39 cellular contexts compared by ENCODE assay signal in genomic region chr1:53264048-53264447, GRCh38.
"Had no signal": no experiment of that assay in that cellular context is flagged by ENCODE, and none has a peak within 500 bp of the region (broad histone marks: within the 10 kb centered on the region; RNA-seq: fewer than 3 reads in every experiment).

No MANE protein-coding gene starts in this region.

- H3K4me3 ChIP-seq: adrenal gland, ascending aorta, body of pancreas, breast epithelium, cardiac muscle cell had no signal

- H3K9me3 ChIP-seq: adrenal gland, ascending aorta, body of pancreas, breast epithelium had no signal

- H3K27me3 Mint-ChIP-seq: activated naive CD4-positive, alpha-beta T cell treated with anti-CD3 and anti-CD28 coated beads, Interleukin-2, amount 10 ng/mL, durations not matched to agents 7 days and 5 days; activated naive CD4-positive, alpha-beta T cell treated with anti-CD3 and anti-CD28 coated beads, Interleukin-2, amount 50 U/mL, for 24 hours; activated naive CD8-positive, alpha-beta T cell; activated naive CD8-positive, alpha-beta T cell treated with anti-CD3 and anti-CD28 coated beads for 36 hours; activated naive CD8-positive, alpha-beta T cell treated with anti-CD3 and anti-CD28 coated beads, Interleukin-2, amount 10 ng/mL, durations not matched to agents 7 days and 5 days; activated naive CD8-positive, alpha-beta T cell treated with anti-CD3 and anti-CD28 coated beads, Interleukin-2, amount 50 U/mL, for 24 hours; activated T-cell treated with anti-CD3 and anti-CD28 coated beads, Interleukin-2, amount 50 U/mL, for 24 hours; activated T-helper 17 cell treated with anti-CD3 and anti-CD28 coated beads, Interleukin-2, amount 50 U/mL, for 72 hours; brain; central memory CD8-positive, alpha-beta T cell had no signal

- H3K27ac Mint-ChIP-seq: activated naive CD4-positive, alpha-beta T cell treated with anti-CD3 and anti-CD28 coated beads for 36 hours; activated naive CD4-positive, alpha-beta T cell treated with anti-CD3 and anti-CD28 coated beads, Interleukin-2, amount 10 ng/mL, durations not matched to agents 7 days and 5 days; activated naive CD4-positive, alpha-beta T cell treated with anti-CD3 and anti-CD28 coated beads, Interleukin-2, amount 50 U/mL, for 24 hours; activated naive CD8-positive, alpha-beta T cell; activated naive CD8-positive, alpha-beta T cell treated with anti-CD3 and anti-CD28 coated beads for 36 hours; activated naive CD8-positive, alpha-beta T cell treated with anti-CD3 and anti-CD28 coated beads, Interleukin-2, amount 10 ng/mL, durations not matched to agents 7 days and 5 days; activated naive CD8-positive, alpha-beta T cell treated with anti-CD3 and anti-CD28 coated beads, Interleukin-2, amount 50 U/mL, for 24 hours; activated T-cell treated with anti-CD3 and anti-CD28 coated beads, Interleukin-2, amount 50 U/mL, for 24 hours; activated T-cell treated with anti-CD3 and anti-CD28 coated beads, Interleukin-2, amount 50 U/mL, for 72 hours; activated T-helper 1 cell treated with anti-CD3 and anti-CD28 coated beads, Interleukin-12 subunit alpha, Interleukin-12 subunit beta, Interleukin-2, Interleukin-4 antibody, amounts not matched to agents 30 ng/mL and 10 ng/mL and 1 ng/mL, durations not matched to agents 14 hours and 24 hours and 36 hours; activated T-helper 17 cell treated with anti-CD3 and anti-CD28 coated beads, Interleukin-2, amount 50 U/mL, for 72 hours; activated T-helper 2 cell treated with anti-CD3 and anti-CD28 coated beads, Interferon-gamma antibody, Interleukin-2, Interleukin-4, amounts not matched to agents 10 μg/mL and 5 μg/mL and 100 μg/mL, durations not matched to agents 14 hours and 24 hours and 36 hours; brain had no signal

- H3K4me3 Mint-ChIP-seq: activated naive CD4-positive, alpha-beta T cell treated with anti-CD3 and anti-CD28 coated beads for 36 hours; activated naive CD4-positive, alpha-beta T cell treated with anti-CD3 and anti-CD28 coated beads, Interleukin-2, amount 10 ng/mL, durations not matched to agents 7 days and 5 days; activated naive CD4-positive, alpha-beta T cell treated with anti-CD3 and anti-CD28 coated beads, Interleukin-2, amount 50 U/mL, for 24 hours; activated naive CD8-positive, alpha-beta T cell; activated naive CD8-positive, alpha-beta T cell treated with anti-CD3 and anti-CD28 coated beads for 36 hours; activated naive CD8-positive, alpha-beta T cell treated with anti-CD3 and anti-CD28 coated beads, Interleukin-2, amount 10 ng/mL, durations not matched to agents 7 days and 5 days; activated naive CD8-positive, alpha-beta T cell treated with anti-CD3 and anti-CD28 coated beads, Interleukin-2, amount 50 U/mL, for 24 hours; activated T-cell treated with anti-CD3 and anti-CD28 coated beads, Interleukin-2, amount 50 U/mL, for 24 hours; activated T-cell treated with anti-CD3 and anti-CD28 coated beads, Interleukin-2, amount 50 U/mL, for 4 hours; activated T-cell treated with anti-CD3 and anti-CD28 coated beads, Interleukin-2, amount 50 U/mL, for 72 hours; activated T-helper 1 cell treated with anti-CD3 and anti-CD28 coated beads, Interleukin-12 subunit alpha, Interleukin-12 subunit beta, Interleukin-2, Interleukin-4 antibody, amounts not matched to agents 30 ng/mL and 10 ng/mL and 1 ng/mL, durations not matched to agents 14 hours and 24 hours and 36 hours; activated T-helper 17 cell treated with anti-CD3 and anti-CD28 coated beads, Interleukin-2, amount 50 U/mL, for 72 hours; brain; central memory CD8-positive, alpha-beta T cell had no signal

- H3K4me1 ChIP-seq: adrenal gland, ascending aorta, body of pancreas, breast epithelium had no signal

- ATAC-seq: activated naive CD4-positive, alpha-beta T cell treated with anti-CD3 and anti-CD28 coated beads, Interleukin-2, amount 50 U/mL, for 72 hours; activated naive CD8-positive, alpha-beta T cell treated with anti-CD3 and anti-CD28 coated beads, Interleukin-2, amount 50 U/mL, for 24 hours; activated T-cell treated with anti-CD3 and anti-CD28 coated beads, Interleukin-2, amount 50 U/mL, for 4 hours; activated T-cell treated with anti-CD3 and anti-CD28 coated beads, Interleukin-2, amount 50 U/mL, for 72 hours; activated T-helper 17 cell treated with anti-CD3 and anti-CD28 coated beads, Interleukin-2, amount 50 U/mL, for 72 hours; body of pancreas had no signal

- FAIRE-seq: astrocyte, bronchial epithelial cell had no signal

- H3K36me3 ChIP-seq: adrenal gland, breast epithelium, cardiac muscle cell had no signal

- H3K27ac ChIP-seq: adrenal gland, ascending aorta, body of pancreas, brain microvascular endothelial cell, breast epithelium, cardiac muscle cell had no signal

- DNase-seq: activated effector memory CD4-positive, alpha-beta T cell treated with anti-CD3 and anti-CD28 coated beads, Interleukin-2, amount 50 U/mL, for 16 hours; activated effector memory CD4-positive, alpha-beta T cell treated with Interleukin-2 at 50 U/mL for 16 hours; activated gamma-delta T cell; activated gamma-delta T cell treated with Interleukin-2 at 50 U/mL for 16 hours; activated naive CD4-positive, alpha-beta T cell; activated naive CD4-positive, alpha-beta T cell treated with anti-CD3 and anti-CD28 coated beads for 36 hours; activated naive CD4-positive, alpha-beta T cell treated with anti-CD3 and anti-CD28 coated beads, Interleukin-2, amount 10 ng/mL, durations not matched to agents 7 days and 5 days; activated naive CD4-positive, alpha-beta T cell treated with anti-CD3 and anti-CD28 coated beads, Interleukin-2, amount 50 U/mL, for 16 hours; activated naive CD4-positive, alpha-beta T cell treated with Interleukin-2 at 50 U/mL for 16 hours; activated naive CD8-positive, alpha-beta T cell treated with anti-CD3 and anti-CD28 coated beads for 36 hours; activated naive CD8-positive, alpha-beta T cell treated with anti-CD3 and anti-CD28 coated beads, Interleukin-2, amount 10 ng/mL, durations not matched to agents 7 days and 5 days; activated naive CD8-positive, alpha-beta T cell treated with anti-CD3 and anti-CD28 coated beads, Interleukin-2, amount 50 U/mL, for 24 hours; activated T-cell treated with anti-CD3 and anti-CD28 coated beads for 4 hours; activated T-cell treated with anti-CD3 and anti-CD28 coated beads, Interleukin-2, amount 50 U/mL, for 1 hour; activated T-cell treated with anti-CD3 and anti-CD28 coated beads, Interleukin-2, amount 50 U/mL, for 24 hours; activated T-cell treated with anti-CD3 and anti-CD28 coated beads, Interleukin-2, amount 50 U/mL, for 4 hours; activated T-cell treated with anti-CD3 and anti-CD28 coated beads, Interleukin-2, amount 50 U/mL, for 72 hours; adrenal gland; amniotic stem cell; amygdala; anterior cingulate cortex; aorta; body of pancreas; brain microvascular endothelial cell; caudate nucleus; central memory CD4-positive, alpha-beta T cell had no signal

- H3K4me1 Mint-ChIP-seq: activated naive CD4-positive, alpha-beta T cell treated with anti-CD3 and anti-CD28 coated beads, Interleukin-2, amount 10 ng/mL, durations not matched to agents 7 days and 5 days; activated naive CD4-positive, alpha-beta T cell treated with anti-CD3 and anti-CD28 coated beads, Interleukin-2, amount 50 U/mL, for 24 hours; activated naive CD8-positive, alpha-beta T cell treated with anti-CD3 and anti-CD28 coated beads for 36 hours; activated naive CD8-positive, alpha-beta T cell treated with anti-CD3 and anti-CD28 coated beads, Interleukin-2, amount 10 ng/mL, durations not matched to agents 7 days and 5 days; activated naive CD8-positive, alpha-beta T cell treated with anti-CD3 and anti-CD28 coated beads, Interleukin-2, amount 50 U/mL, for 24 hours; activated T-helper 17 cell treated with anti-CD3 and anti-CD28 coated beads, Interleukin-2, amount 50 U/mL, for 72 hours; brain; central memory CD8-positive, alpha-beta T cell had no signal

- H3K27me3 ChIP-seq: adrenal gland, ascending aorta, body of pancreas, brain microvascular endothelial cell, breast epithelium, cardiac muscle cell had no signal

- H3K9me3 Mint-ChIP-seq: activated naive CD4-positive, alpha-beta T cell treated with anti-CD3 and anti-CD28 coated beads for 36 hours; activated naive CD4-positive, alpha-beta T cell treated with anti-CD3 and anti-CD28 coated beads, Interleukin-2, amount 10 ng/mL, durations not matched to agents 7 days and 5 days; activated naive CD4-positive, alpha-beta T cell treated with anti-CD3 and anti-CD28 coated beads, Interleukin-2, amount 50 U/mL, for 24 hours; activated naive CD4-positive, alpha-beta T cell treated with anti-CD3 and anti-CD28 coated beads, Interleukin-2, amount 50 U/mL, for 72 hours; activated naive CD8-positive, alpha-beta T cell treated with anti-CD3 and anti-CD28 coated beads for 36 hours; activated naive CD8-positive, alpha-beta T cell treated with anti-CD3 and anti-CD28 coated beads, Interleukin-2, amount 10 ng/mL, durations not matched to agents 7 days and 5 days; activated naive CD8-positive, alpha-beta T cell treated with anti-CD3 and anti-CD28 coated beads, Interleukin-2, amount 50 U/mL, for 24 hours; activated T-cell treated with anti-CD3 and anti-CD28 coated beads, Interleukin-2, amount 50 U/mL, for 24 hours; activated T-cell treated with anti-CD3 and anti-CD28 coated beads, Interleukin-2, amount 50 U/mL, for 4 hours; activated T-cell treated with anti-CD3 and anti-CD28 coated beads, Interleukin-2, amount 50 U/mL, for 72 hours; activated T-helper 1 cell treated with anti-CD3 and anti-CD28 coated beads, Interleukin-12 subunit alpha, Interleukin-12 subunit beta, Interleukin-2, Interleukin-4 antibody, amounts not matched to agents 30 ng/mL and 10 ng/mL and 1 ng/mL, durations not matched to agents 14 hours and 24 hours and 36 hours; activated T-helper 17 cell treated with anti-CD3 and anti-CD28 coated beads, Interleukin-2, amount 50 U/mL, for 72 hours; activated T-helper 2 cell treated with anti-CD3 and anti-CD28 coated beads, Interferon-gamma antibody, Interleukin-2, Interleukin-4, amounts not matched to agents 10 μg/mL and 5 μg/mL and 100 μg/mL, durations not matched to agents 14 hours and 24 hours and 36 hours; brain; central memory CD8-positive, alpha-beta T cell had no signal
